Comparison of ENCODE assay signal across 8 cellular contexts in the genomic region with DNA sequence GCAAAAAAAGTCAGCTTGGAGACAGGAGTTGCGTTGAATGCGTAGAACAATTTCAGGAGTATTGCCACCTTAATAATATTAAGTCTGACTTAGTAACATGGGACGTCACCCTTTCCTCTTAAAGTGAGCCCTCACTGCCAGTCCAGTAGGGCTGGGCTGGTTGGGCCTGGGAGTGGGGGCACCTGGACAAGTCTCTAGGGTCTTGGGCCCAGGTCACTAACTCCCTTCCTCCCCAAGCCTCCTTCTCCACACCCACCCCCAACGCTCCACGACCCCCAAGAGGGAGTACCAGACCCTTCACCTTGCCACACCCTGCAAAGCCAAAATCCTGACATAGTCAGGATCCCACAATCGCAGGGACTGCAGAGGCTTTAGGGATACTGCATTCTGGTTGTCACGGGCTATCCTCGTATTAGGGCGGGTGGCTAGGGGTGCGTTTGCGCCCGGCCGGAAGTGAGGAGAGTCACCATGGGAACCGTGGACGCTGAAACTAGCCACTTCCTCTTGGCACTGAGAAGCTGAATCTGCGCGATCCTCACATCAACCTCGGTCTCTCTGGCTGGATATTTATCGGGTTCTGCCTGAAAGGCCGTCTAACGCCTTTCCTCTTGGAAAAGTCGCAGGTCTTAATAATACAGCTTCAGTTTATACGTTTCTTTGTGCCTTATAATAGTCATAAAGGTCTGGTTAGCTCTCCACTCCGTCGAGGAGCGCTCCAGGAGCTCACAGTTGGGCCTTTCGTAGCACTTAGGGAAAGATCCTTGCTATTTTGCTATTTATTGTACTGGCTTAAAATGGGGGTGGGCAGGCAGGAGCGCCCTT. TPM values are rescaled to one million over a fixed set of nuclear protein-coding genes. Genes with fewer than 3 reads are reported as not detected.
A peak's percentile ranks its signal among the peaks of the same experiment; 100 is the strongest.
DNase-seq lines count a peak whose midpoint lies in the region; ATAC-seq and TF ChIP-seq lines count a peak whose summit lies in the region.

No MANE protein-coding gene starts in this region.

- ATAC-seq in GM19455 (IDR thresholded peaks at IDR 0.05; ENCODE audit: unreplicated experiment), result peak; percentile 99
- peak; percentile 98 for ATAC-seq in HG03558 (IDR thresholded peaks at IDR 0.05; ENCODE audit: extremely low read depth, unreplicated experiment)
- peak; percentile 97 to 100 for ATAC-seq in activated naive CD4-positive, alpha-beta T cell treated with anti-CD3 and anti-CD28 coated beads, Interleukin-2, amount 50 U/mL, for 72 hours
- peak; percentile 89 for ATAC-seq in Right ventricle myocardium inferior
- peak; percentile 75 for ATAC-seq in omental fat pad (ENCODE audit: low FRiP score)
- ATAC-seq in upper lobe of right lung, result peak; percentile 96

- intact Hi-C loops in Right ventricle myocardium inferior (cut with DNase I) (no loop called here), upper lobe of right lung (cut with DNase I) (no loop called here)

- H3K9me3 ChIP-seq in CD8-positive, alpha-beta memory T cell (ENCODE audit: low read length), result no peaks in the 10 kb centered on the region
- H3K9me3 ChIP-seq in Peyer's patch (no peaks in the 10 kb centered on the region), upper lobe of right lung (no peaks in the 10 kb centered on the region)

- H3K4me1 ChIP-seq in CD8-positive, alpha-beta memory T cell (ENCODE audit: insufficient read depth, low read length), result peaks cover 13% of the 10 kb centered on the region
- H3K4me1 ChIP-seq in Peyer's patch, result peaks cover 0 to 8% (median 6%) of the 10 kb centered on the region in 4 donors
- H3K4me1 ChIP-seq in upper lobe of right lung, result peaks cover 5% of the 10 kb centered on the region

- no peaks in the 10 kb centered on the region for H3K36me3 ChIP-seq in CD8-positive, alpha-beta memory T cell (ENCODE audit: insufficient read depth, low read length)
- no peaks in the 10 kb centered on the region for H3K36me3 ChIP-seq in Peyer's patch
- no peaks in the 10 kb centered on the region for H3K36me3 ChIP-seq in upper lobe of right lung

- peak overlapping the region; percentile 52 for H3K4me3 ChIP-seq in CD8-positive, alpha-beta memory T cell (ENCODE audit: low read length)
- peak overlapping the region; percentile 24 to 55 (median 42) for H3K4me3 ChIP-seq in Peyer's patch
- H3K4me3 ChIP-seq in upper lobe of right lung, result peak overlapping the region; percentile 49

- POLR2A ChIA-PET in CD8-positive, alpha-beta memory T cell (lab: Charles Lee), result interaction anchor here (0.8 kb wide), 1 partner anchor 9 kb away, joined by 4 read pairs; no protein-coding TSS in a partner anchor

- TF ChIP-seq CTCF in Peyer's patch (IDR thresholded peaks at IDR 0.05) (no peak), omental fat pad (IDR thresholded peaks at IDR 0.05) (no peak), upper lobe of right lung (IDR thresholded peaks at IDR 0.05) (no peak)

- H3K27me3 Mint-ChIP-seq in CD8-positive, alpha-beta memory T cell, result peaks cover 25 to 31% of the 10 kb centered on the region in 2 donors

- no peaks in the 10 kb centered on the region for H3K9me3 Mint-ChIP-seq in CD8-positive, alpha-beta memory T cell
- no peaks in the 10 kb centered on the region for H3K9me3 Mint-ChIP-seq in activated naive CD4-positive, alpha-beta T cell treated with anti-CD3 and anti-CD28 coated beads, Interleukin-2, amount 50 U/mL, for 72 hours

- no peak overlapping the region for H3K27ac ChIP-seq in CD8-positive, alpha-beta memory T cell (ENCODE audit: low read depth, low read length)
- no peak overlapping the region for H3K27ac ChIP-seq in Peyer's patch
- no peak overlapping the region for H3K27ac ChIP-seq in upper lobe of right lung

- no peak for TF ChIP-seq POLR2A in Peyer's patch (IDR thresholded peaks at IDR 0.05)

- H3K27ac Mint-ChIP-seq in CD8-positive, alpha-beta memory T cell, result peak overlapping the region in 3 of 8 donors; percentile 29 to 95 (median 74)
- H3K27ac Mint-ChIP-seq in activated naive CD4-positive, alpha-beta T cell treated with anti-CD3 and anti-CD28 coated beads, Interleukin-2, amount 50 U/mL, for 72 hours, result no peak overlapping the region

- H3K27me3 ChIP-seq in CD8-positive, alpha-beta memory T cell (ENCODE audit: insufficient read depth, low read length, poor library complexity, severe bottlenecking), result peaks cover 9% of the 10 kb centered on the region
- H3K27me3 ChIP-seq in Peyer's patch (no peaks in the 10 kb centered on the region), upper lobe of right lung (peaks cover 36% of the 10 kb centered on the region)

- DNase-seq in CD8-positive, alpha-beta memory T cell, result peak; percentile 42 to 85 (median 63)
- DNase-seq in Peyer's patch (peak; percentile 65 to 93 (median 81)), Right ventricle myocardium inferior (ENCODE audit: missing footprints) (peak; percentile 86), omental fat pad (ENCODE audit: low spot score) (no peak), upper lobe of right lung (peak; percentile 85)
- peak in 1 of 2 donors; percentile 62 for DNase-seq in activated naive CD4-positive, alpha-beta T cell treated with anti-CD3 and anti-CD28 coated beads, Interleukin-2, amount 50 U/mL, for 72 hours (ENCODE audit: low spot score in 2 of 2)

- CTCF ChIA-PET in CD8-positive, alpha-beta memory T cell (lab: Charles Lee), result interaction anchor here (0.8 to 0.9 kb wide), 2 partner anchors 9 to 670 kb away, joined by 3 to 6 read pairs; partner anchors contain the start of gene ELAC1

- H3K4me1 Mint-ChIP-seq in CD8-positive, alpha-beta memory T cell, result peaks cover 6 to 12% (median 8%) of the 10 kb centered on the region in 3 donors

- H3K4me3 Mint-ChIP-seq in CD8-positive, alpha-beta memory T cell, result peak overlapping the region; percentile 49 to 86 (median 80)

- no peaks in the 10 kb centered on the region for H3K36me3 Mint-ChIP-seq in CD8-positive, alpha-beta memory T cell
- no peaks in the 10 kb centered on the region for H3K36me3 Mint-ChIP-seq in activated naive CD4-positive, alpha-beta T cell treated with anti-CD3 and anti-CD28 coated beads, Interleukin-2, amount 50 U/mL, for 72 hours

RNA-seq across cellular contexts. Expression of gene CXXC1, which starts 10.3 kb away (rescaled TPM):
- 100 to 1,000 TPM; 113 to 115 TPM for total RNA-seq in CD8-positive, alpha-beta memory T cell
- 64.6 TPM for polyA plus RNA-seq in CD8-positive, alpha-beta memory T cell
- total RNA-seq in Peyer's patch (100 to 1,000 TPM in 3 of 4 donors, 10 to 100 TPM in 1; 85.6 to 261 (median 130) TPM), Right ventricle myocardium inferior (32.8 TPM), omental fat pad (10 to 100 TPM; 29.3 to 66.4 (median 51.6) TPM), upper lobe of right lung (75.9 TPM)
- 100 to 1,000 TPM in 1 of 2 donors, 10 to 100 TPM in 1; 88.9 to 177 TPM for total RNA-seq in activated naive CD4-positive, alpha-beta T cell treated with anti-CD3 and anti-CD28 coated beads, Interleukin-2, amount 50 U/mL, for 72 hours

RNA-seq across cellular contexts. Expression of gene MBD1, which starts 16.5 kb away (rescaled TPM):
- total RNA-seq in CD8-positive, alpha-beta memory T cell, result 10 to 100 TPM; 83.0 to 99.2 TPM
- polyA plus RNA-seq in CD8-positive, alpha-beta memory T cell, result 38.7 TPM
- total RNA-seq in Peyer's patch (100 to 1,000 TPM in 3 of 4 donors, 10 to 100 TPM in 1; 85.1 to 168 (median 115) TPM), Right ventricle myocardium inferior (49.4 TPM), omental fat pad (10 to 100 TPM; 49.5 to 63.6 (median 59.4) TPM), upper lobe of right lung (56.3 TPM)
- total RNA-seq in activated naive CD4-positive, alpha-beta T cell treated with anti-CD3 and anti-CD28 coated beads, Interleukin-2, amount 50 U/mL, for 72 hours, result 100 to 1,000 TPM in 1 of 2 donors, 10 to 100 TPM in 1; 79.7 to 123 TPM

RNA-seq across cellular contexts. Expression of gene CFAP53, which starts 31.5 kb away (rescaled TPM):
- under 1 TPM; 0.49 to 0.53 TPM for total RNA-seq in CD8-positive, alpha-beta memory T cell
- polyA plus RNA-seq in CD8-positive, alpha-beta memory T cell, result not detected
- under 1 TPM in 1 of 4 donors, not detected in 3; 0.80 TPM for total RNA-seq in Peyer's patch
- total RNA-seq in activated naive CD4-positive, alpha-beta T cell treated with anti-CD3 and anti-CD28 coated beads, Interleukin-2, amount 50 U/mL, for 72 hours, result 1 to 10 TPM in 1 of 2 donors, under 1 TPM in 1; 0.82 to 2.2 TPM
- not detected for total RNA-seq in Right ventricle myocardium inferior
- 1 to 10 TPM in 1 of 4 donors, under 1 TPM in 1, not detected in 2; 0.37 to 1.3 TPM for total RNA-seq in omental fat pad
- total RNA-seq in upper lobe of right lung, result not detected
